In the genomic region with DNA sequence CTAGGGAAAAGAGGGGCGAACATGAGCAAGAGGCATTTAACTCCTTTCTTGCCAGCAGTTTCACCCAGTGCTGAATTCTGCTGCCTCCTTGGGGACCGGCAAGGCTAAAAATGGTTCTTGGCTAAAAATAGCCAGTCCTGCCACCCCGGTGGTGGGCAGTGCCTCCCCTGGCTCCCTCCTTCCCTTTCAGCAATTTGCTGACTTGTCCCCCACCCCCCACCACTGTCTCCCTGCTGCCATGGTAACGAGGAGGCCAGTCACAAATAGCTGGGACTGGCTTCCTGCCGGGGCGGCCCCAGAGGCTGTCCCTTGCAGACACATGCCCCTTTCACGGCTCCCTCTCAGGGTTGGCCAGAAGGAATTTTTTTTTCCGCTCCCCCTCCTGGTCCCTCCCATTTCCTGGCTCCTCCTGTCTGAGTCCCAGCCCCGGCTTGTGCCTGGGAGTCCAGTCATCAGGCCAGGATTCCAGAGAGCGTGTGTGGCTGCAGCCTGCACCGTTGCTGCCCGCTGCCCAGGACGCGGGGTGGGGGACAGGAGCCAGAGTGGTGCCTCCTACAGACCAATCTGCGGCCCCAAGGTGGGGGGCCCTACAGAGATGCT, we compare ENCODE assay signal across 8 cellular contexts.
DNase-seq lines count a peak whose midpoint lies in the region; ATAC-seq and TF ChIP-seq lines count a peak whose summit lies in the region.

No MANE protein-coding gene starts in this region.

- TF ChIP-seq CTCF in endothelial cell (IDR thresholded peaks at IDR 0.05; ENCODE audit: unreplicated experiment) (no peak), lower lobe of right lung (IDR thresholded peaks at IDR 0.05) (no peak), testis (IDR thresholded peaks at IDR 0.05) (no peak)

- WGBS in testis, 2 donors = 13 to 26% methylated on average over 7 to 15 of the region's 15 CpGs

- H3K36me3 ChIP-seq in SJCRH30 (peaks cover 12% of the 10 kb centered on the region; the same call in 1 of the 2 replicates), lower lobe of right lung (peaks cover 62% of the 10 kb centered on the region), testis (ENCODE audit: low read depth, missing control alignments) (no peaks in the 10 kb centered on the region)

- H3K4me1 ChIP-seq in SJCRH30 (peaks cover 6% of the 10 kb centered on the region; the same call in 1 of the 2 replicates), lower lobe of right lung (peaks cover 75% of the 10 kb centered on the region), testis (peaks cover 46% of the 10 kb centered on the region)

- H3K4me3 ChIP-seq in SJCRH30 (peak overlapping the region; percentile 47), lower lobe of right lung (peak overlapping the region; percentile 62), testis (peak overlapping the region; percentile 45 to 62)

- H3K27ac ChIP-seq in SJCRH30 = no peak overlapping the region; the same call in 1 of the 2 replicates
- H3K27ac ChIP-seq in lower lobe of right lung = peak overlapping the region; percentile 81
- peak overlapping the region; percentile 49 to 74 for H3K27ac ChIP-seq in testis

- peak overlapping the region; percentile 40 to 63 for H3K27ac Mint-ChIP-seq in stimulated activated naive CD8-positive, alpha-beta T cell treated with anti-CD3 and anti-CD28 coated beads, Interleukin-15, amount 100 ng/mL, for 72 hours
- peak overlapping the region; percentile 94 for H3K27ac Mint-ChIP-seq in endothelial cell (ENCODE audit: unreplicated experiment)

- intact Hi-C loops in lower lobe of right lung (cut with DNase I) = loop anchor here (5.0 kb wide), 1 partner anchor 64 kb away; no protein-coding TSS in a partner anchor
- intact Hi-C loops in testis (cut with DNase I; ENCODE audit: low total_unique reads) = loop anchor here (2.0 kb wide), 1 partner anchor 61 kb away; no protein-coding TSS in a partner anchor

- no peaks in the 10 kb centered on the region for H3K9me3 Mint-ChIP-seq in stimulated activated naive CD8-positive, alpha-beta T cell treated with anti-CD3 and anti-CD28 coated beads, Interleukin-15, amount 100 ng/mL, for 72 hours
- no peaks in the 10 kb centered on the region for H3K9me3 Mint-ChIP-seq in endothelial cell (ENCODE audit: unreplicated experiment)

- H3K27me3 Mint-ChIP-seq in stimulated activated naive CD8-positive, alpha-beta T cell treated with anti-CD3 and anti-CD28 coated beads, Interleukin-15, amount 100 ng/mL, for 72 hours = no peaks in the 10 kb centered on the region
- H3K27me3 Mint-ChIP-seq in endothelial cell (ENCODE audit: unreplicated experiment) = peaks cover 21% of the 10 kb centered on the region

- no peak for ATAC-seq in stimulated activated naive CD8-positive, alpha-beta T cell treated with anti-CD3 and anti-CD28 coated beads, Interleukin-15, amount 100 ng/mL, for 72 hours
- no peak for ATAC-seq in stimulated activated naive CD8-positive, alpha-beta T cell treated with anti-CD3 and anti-CD28 coated beads, Interleukin-15, Interleukin-2, amounts not matched to agents 100 U/mL and 50 U/mL, for 24 hours
- ATAC-seq in HG03066 (IDR thresholded peaks at IDR 0.05; ENCODE audit: low read depth, unreplicated experiment) (peak; percentile 52), lower lobe of right lung (peak; percentile 82 to 85)

- H3K4me3 Mint-ChIP-seq in stimulated activated naive CD8-positive, alpha-beta T cell treated with anti-CD3 and anti-CD28 coated beads, Interleukin-15, amount 100 ng/mL, for 72 hours = no peak overlapping the region
- H3K4me3 Mint-ChIP-seq in endothelial cell (ENCODE audit: unreplicated experiment) = peak overlapping the region; percentile 95

- H3K4me1 Mint-ChIP-seq in stimulated activated naive CD8-positive, alpha-beta T cell treated with anti-CD3 and anti-CD28 coated beads, Interleukin-15, amount 100 ng/mL, for 72 hours = peaks cover 47% of the 10 kb centered on the region
- peaks cover 69% of the 10 kb centered on the region for H3K4me1 Mint-ChIP-seq in endothelial cell (ENCODE audit: unreplicated experiment)

- peaks cover 20% of the 10 kb centered on the region for H3K36me3 Mint-ChIP-seq in endothelial cell (ENCODE audit: low read depth, unreplicated experiment)

- no peak for DNase-seq in stimulated activated naive CD8-positive, alpha-beta T cell treated with anti-CD3 and anti-CD28 coated beads, Interleukin-15, amount 100 ng/mL, for 72 hours
- DNase-seq in stimulated activated naive CD8-positive, alpha-beta T cell treated with anti-CD3 and anti-CD28 coated beads, Interleukin-15, Interleukin-2, amounts not matched to agents 100 U/mL and 50 U/mL, for 24 hours = no peak
- peak; percentile 98 for DNase-seq in SJCRH30
- peak; percentile 93 for DNase-seq in endothelial cell (ENCODE audit: low spot score)
- DNase-seq in lower lobe of right lung = peak; percentile 83
- DNase-seq in testis = peak; percentile 94
- DNase-seq in activated gamma-delta T cell (lab: John Stamatoyannopoulos, UW) = no peak

- H3K9me3 ChIP-seq in SJCRH30 (replicated peaks) (no peaks in the 10 kb centered on the region), lower lobe of right lung (no peaks in the 10 kb centered on the region), testis (no peaks in the 10 kb centered on the region)

- peak; percentile 60 for TF ChIP-seq POLR2A in testis (IDR thresholded peaks at IDR 0.05)

- H3K27me3 ChIP-seq in SJCRH30 = no peaks in the 10 kb centered on the region
- H3K27me3 ChIP-seq in lower lobe of right lung (ENCODE audit: low read depth) = no peaks in the 10 kb centered on the region
- no peaks in the 10 kb centered on the region for H3K27me3 ChIP-seq in testis

Comparison
In these comparisons a context has a peak if more than half of its experiments do, and no peak if none do; other contexts are left out.
1. ATAC-seq: peak in HG03066 (single experiment) and lower lobe of right lung (2 of 2); none in stimulated activated naive CD8-positive, alpha-beta T cell treated with anti-CD3 and anti-CD28 coated beads, Interleukin-15, amount 100 ng/mL, for 72 hours (single experiment) and stimulated activated naive CD8-positive, alpha-beta T cell treated with anti-CD3 and anti-CD28 coated beads, Interleukin-15, Interleukin-2, amounts not matched to agents 100 U/mL and 50 U/mL, for 24 hours (single experiment).
2. DNase-seq: peak in SJCRH30 (2 of 2), endothelial cell (single experiment), lower lobe of right lung (single experiment) and testis (single experiment); none in stimulated activated naive CD8-positive, alpha-beta T cell treated with anti-CD3 and anti-CD28 coated beads, Interleukin-15, amount 100 ng/mL, for 72 hours (0 of 2), stimulated activated naive CD8-positive, alpha-beta T cell treated with anti-CD3 and anti-CD28 coated beads, Interleukin-15, Interleukin-2, amounts not matched to agents 100 U/mL and 50 U/mL, for 24 hours (single experiment) and activated gamma-delta T cell (single experiment).
3. Peak in every context shown above with its lines, with median percentiles within 50 percentile points of each other: H3K4me3 ChIP-seq.